Comparison of ENCODE assay signal across 1 cellular context in genomic region chr1:26336477-26337205, GRCh38.
TF ChIP-seq lines count a peak whose summit lies in the region.

No MANE protein-coding gene starts in this region.

TF ChIP-seq in HepG2, 621 proteins besides CTCF, POLR2A, EP300 and RAD21:
- TF ChIP-seq THAP7 (CRISPR knock-in tag; IDR thresholded peaks at IDR 0.05) (no peak), POLR2AphosphoS2 (IDR thresholded peaks at IDR 0.05; ENCODE audit: low read depth, low read length) (no peak), ZNF557 (CRISPR knock-in tag; IDR thresholded peaks at IDR 0.05) (no peak), FOXO1 (CRISPR knock-in tag; IDR thresholded peaks at IDR 0.05) (no peak), ZNF556 (CRISPR knock-in tag; IDR thresholded peaks at IDR 0.05; ENCODE audit: borderline replicate concordance) (no peak), ZNF687 (CRISPR knock-in tag; IDR thresholded peaks at IDR 0.05) (no peak; the same call in 1 of the 2 replicates), NPAS2 (CRISPR knock-in tag; IDR thresholded peaks at IDR 0.05; ENCODE audit: borderline replicate concordance) (no peak), ZNF740 (CRISPR knock-in tag; IDR thresholded peaks at IDR 0.05) (no peak), MLXIP (CRISPR knock-in tag; IDR thresholded peaks at IDR 0.05; ENCODE audit: borderline replicate concordance) (no peak), HNRNPH1 (optimal IDR thresholded peaks at IDR 0.05; ENCODE audit: low read depth, low read length) (no peak), ZNF709 (CRISPR knock-in tag; IDR thresholded peaks at IDR 0.05) (no peak), ZNF34 (CRISPR knock-in tag; IDR thresholded peaks at IDR 0.05; ENCODE audit: borderline replicate concordance) (no peak), ZNF598 (CRISPR knock-in tag; IDR thresholded peaks at IDR 0.05; ENCODE audit: borderline replicate concordance) (no peak), FIP1L1 (IDR thresholded peaks at IDR 0.05; ENCODE audit: borderline replicate concordance, insufficient read depth, low read depth, low read length) (no peak), ZGPAT (CRISPR knock-in tag; IDR thresholded peaks at IDR 0.05) (no peak), ZMAT5 (CRISPR knock-in tag; IDR thresholded peaks at IDR 0.05; ENCODE audit: borderline replicate concordance, low read depth) (no peak), PAXIP1 (CRISPR knock-in tag; conservative IDR thresholded peaks at IDR 0.05) (no peak), SYNCRIP (IDR thresholded peaks at IDR 0.05; ENCODE audit: insufficient read depth, low read depth, low read length) (no peak)
